ENCODE assay signal across 8 cellular contexts in the genomic region with DNA sequence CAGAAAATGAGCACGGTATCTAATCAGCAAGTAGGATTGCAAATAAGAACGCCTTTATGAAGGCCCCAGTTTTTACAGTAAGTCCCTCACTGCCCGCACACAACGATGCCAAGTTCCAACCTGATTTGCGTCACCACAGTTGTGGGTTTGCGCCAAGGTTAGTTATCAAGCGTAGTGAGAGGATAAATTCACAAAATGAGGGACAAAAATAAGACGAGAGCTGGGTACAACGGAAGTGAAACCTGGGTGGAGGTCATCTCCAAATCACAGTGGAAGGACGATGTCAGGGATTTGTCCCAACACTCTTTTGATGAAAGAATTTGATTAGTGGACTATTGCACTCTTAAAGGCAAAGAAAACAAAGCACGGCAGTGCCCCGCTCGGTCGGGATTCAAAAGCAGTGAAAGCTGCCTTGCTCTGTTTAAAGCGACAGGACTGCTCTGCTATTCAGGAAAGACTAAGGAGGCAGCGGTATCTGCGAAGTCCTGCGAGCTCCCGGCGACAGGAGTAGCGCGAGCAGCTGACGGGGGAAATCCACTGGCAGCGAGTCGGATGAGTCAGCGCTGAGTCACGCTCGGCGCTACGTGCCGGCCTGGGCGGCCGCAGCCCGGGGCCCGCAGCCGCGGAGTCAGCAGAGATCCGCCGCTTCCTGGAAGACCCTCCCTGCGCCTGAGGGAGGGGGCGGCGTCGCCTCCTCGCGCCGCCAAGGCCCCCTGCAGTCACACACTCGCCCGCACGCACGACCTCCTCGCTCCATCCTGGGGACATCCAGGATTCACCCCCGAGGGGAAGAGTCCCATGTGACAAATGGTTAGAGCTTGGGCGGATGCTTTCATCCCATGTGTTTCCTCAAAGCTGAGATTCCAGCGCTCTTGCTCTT.
DNase-seq lines count a peak whose midpoint lies in the region; ATAC-seq, FAIRE-seq and TF ChIP-seq lines count a peak whose summit lies in the region.

No MANE protein-coding gene starts in this region.

- no peak overlapping the region for H3K14ac ChIP-seq in H9 (ENCODE audit: insufficient read depth, low read length)

- H3K56ac ChIP-seq in H9 (ENCODE audit: insufficient read length, low read depth, low read length) = no peak overlapping the region

- no peak overlapping the region for H3K27ac ChIP-seq in H9 (ENCODE audit: insufficient read length, low read depth, low read length)
- H3K27ac ChIP-seq in testis = peak overlapping the region; percentile 83 to 85

- peak; percentile 89 to 94 for ATAC-seq in activated naive CD4-positive, alpha-beta T cell treated with anti-CD3 and anti-CD28 coated beads, Interleukin-2, amount 50 U/mL, for 72 hours
- ATAC-seq in omental fat pad (ENCODE audit: low FRiP score) = peak; percentile 95

- H2BK5ac ChIP-seq in H9 (ENCODE audit: insufficient read length, low read length) = no peak overlapping the region

- no peak overlapping the region for H2BK120ac ChIP-seq in H9 (ENCODE audit: low read depth, low read length, poor library complexity, severe bottlenecking)

- intact Hi-C loops in testis (cut with DNase I; ENCODE audit: low total_unique reads) = no loop called here

- no peaks in the 10 kb centered on the region for H3K79me2 ChIP-seq in H9 (ENCODE audit: insufficient read depth, low read length)

- H2BK20ac ChIP-seq in H9 (ENCODE audit: low read depth, low read length, poor library complexity, severe bottlenecking) = no peak overlapping the region

- no peaks in the 10 kb centered on the region for H3K4me1 ChIP-seq in H9 (ENCODE audit: insufficient read depth, low read length)
- H3K4me1 ChIP-seq in testis = no peaks in the 10 kb centered on the region

- H3K9ac ChIP-seq in H9 (ENCODE audit: extremely low read depth, insufficient read length, low read length) = peak overlapping the region; percentile 64

- H3K4me1 Mint-ChIP-seq in H9 = peaks cover 13 to 21% of the 10 kb centered on the region in 2 experiments

- H4K8ac ChIP-seq in H9 (replicated peaks; ENCODE audit: insufficient read length, low read depth, low read length) = no peak overlapping the region

- peak overlapping the region; percentile 36 for H3K4me3 ChIP-seq in MG63
- peak overlapping the region; percentile 64 to 67 for H3K4me3 ChIP-seq in testis

- peak; percentile 92 for FAIRE-seq in G401.6 (lab: Jason Lieb, UNC)

- peak overlapping the region in 2 of 3 experiments; percentile 82 to 91; a peak in 4 of 7 replicates for H3K27ac Mint-ChIP-seq in H9
- peak overlapping the region; percentile 92 to 96 for H3K27ac Mint-ChIP-seq in activated naive CD4-positive, alpha-beta T cell treated with anti-CD3 and anti-CD28 coated beads, Interleukin-2, amount 50 U/mL, for 72 hours

- H3T11ph ChIP-seq in H9 (ENCODE audit: low read length) = no peak overlapping the region

- H3K9me3 ChIP-seq in H9 (ENCODE audit: control insufficient read depth, low read depth, low read length) (no peaks in the 10 kb centered on the region), MG63 (no peaks in the 10 kb centered on the region), testis (no peaks in the 10 kb centered on the region)

- DNase-seq in H9 = peak; percentile 95
- peak; percentile 99 for DNase-seq in MG63
- DNase-seq in SK-N-DZ (ENCODE audit: low spot score) = peak; percentile 93
- peak; percentile 86 to 93 for DNase-seq in activated naive CD4-positive, alpha-beta T cell treated with anti-CD3 and anti-CD28 coated beads, Interleukin-2, amount 50 U/mL, for 72 hours (ENCODE audit: low spot score in 2 of 2)
- DNase-seq in glomerular visceral epithelial cell (ENCODE audit: extremely low spot score) = peak; percentile 99
- DNase-seq in omental fat pad (ENCODE audit: low spot score) = peak; percentile 75
- DNase-seq in testis = peak; percentile 93

- no peak overlapping the region for H2BK12ac ChIP-seq in H9 (ENCODE audit: insufficient read length, low read depth, low read length)

- peaks cover 6 to 9% of the 10 kb centered on the region in 2 experiments for H3K9me3 Mint-ChIP-seq in H9
- peaks cover 9 to 28% of the 10 kb centered on the region in 2 donors for H3K9me3 Mint-ChIP-seq in activated naive CD4-positive, alpha-beta T cell treated with anti-CD3 and anti-CD28 coated beads, Interleukin-2, amount 50 U/mL, for 72 hours

- no peaks in the 10 kb centered on the region for H3K79me1 ChIP-seq in H9 (ENCODE audit: insufficient read depth, low read depth, low read length, poor library complexity, severe bottlenecking)

- peaks cover 9% of the 10 kb centered on the region for H3K23me2 ChIP-seq in H9 (ENCODE audit: insufficient read length, low read depth, low read length, poor library complexity, severe bottlenecking)

- H3K18ac ChIP-seq in H9 (ENCODE audit: insufficient read length, low read depth, low read length) = peak overlapping the region; percentile 72

- TF ChIP-seq POLR2A in testis (IDR thresholded peaks at IDR 0.05) = no peak

- H3K36me3 Mint-ChIP-seq in H9 (ENCODE audit: insufficient read depth in 1 of 3, low read depth in 3 of 3) = peaks cover 0 to 11% (median 7%) of the 10 kb centered on the region in 3 experiments; a peak in 4 of 7 replicates
- H3K36me3 Mint-ChIP-seq in activated naive CD4-positive, alpha-beta T cell treated with anti-CD3 and anti-CD28 coated beads, Interleukin-2, amount 50 U/mL, for 72 hours = peaks cover 9 to 37% of the 10 kb centered on the region in 2 donors

- H3K27me3 Mint-ChIP-seq in H9 (ENCODE audit: low read depth) = peaks cover 25% of the 10 kb centered on the region

- peak overlapping the region; percentile 69 to 77 for H3K4me3 Mint-ChIP-seq in H9

- no peak overlapping the region for H4K91ac ChIP-seq in H9 (ENCODE audit: insufficient read length, low read depth, low read length)

- H2AK5ac ChIP-seq in H9 (ENCODE audit: insufficient read length, low read length) = no peak overlapping the region

- H3K4ac ChIP-seq in H9 (ENCODE audit: low read depth, low read length) = no peak overlapping the region

- TF ChIP-seq CTCF in H9 (conservative IDR thresholded peaks at IDR 0.05) (no peak), omental fat pad (IDR thresholded peaks at IDR 0.05) (no peak), testis (IDR thresholded peaks at IDR 0.05) (no peak)

- H2BK15ac ChIP-seq in H9 (ENCODE audit: low read depth, low read length) = no peak overlapping the region

- H3K4me2 ChIP-seq in H9 (ENCODE audit: insufficient read depth, insufficient read length, low read length) = peak overlapping the region; percentile 95

- no CpG with 5 or more reads among the region's 54 CpGs for WGBS in H9 (ENCODE audit: extremely low coverage, insufficient read length, low lambda C conversion rate)
- 1% methylated on average over 42 to 52 of the region's 54 CpGs for WGBS in testis, 2 donors

- no peak overlapping the region for H4K5ac ChIP-seq in H9 (ENCODE audit: insufficient read length, low read depth, low read length)

- H3K36me3 ChIP-seq in MG63 (no peaks in the 10 kb centered on the region), testis (ENCODE audit: low read depth, missing control alignments) (no peaks in the 10 kb centered on the region)

- H3K27me3 ChIP-seq in H9 (ENCODE audit: insufficient read depth, low read length) (no peaks in the 10 kb centered on the region), MG63 (no peaks in the 10 kb centered on the region), testis (no peaks in the 10 kb centered on the region)

- H2AFZ ChIP-seq in H9 (ENCODE audit: low read length) = peak overlapping the region; percentile 60

- no peaks in the 10 kb centered on the region for H4K20me1 ChIP-seq in H9 (ENCODE audit: control insufficient read depth, insufficient read depth, insufficient read length)

- no peak overlapping the region for H3K23ac ChIP-seq in H9 (ENCODE audit: insufficient read length, low read depth, low read length)
